In the genomic region with DNA sequence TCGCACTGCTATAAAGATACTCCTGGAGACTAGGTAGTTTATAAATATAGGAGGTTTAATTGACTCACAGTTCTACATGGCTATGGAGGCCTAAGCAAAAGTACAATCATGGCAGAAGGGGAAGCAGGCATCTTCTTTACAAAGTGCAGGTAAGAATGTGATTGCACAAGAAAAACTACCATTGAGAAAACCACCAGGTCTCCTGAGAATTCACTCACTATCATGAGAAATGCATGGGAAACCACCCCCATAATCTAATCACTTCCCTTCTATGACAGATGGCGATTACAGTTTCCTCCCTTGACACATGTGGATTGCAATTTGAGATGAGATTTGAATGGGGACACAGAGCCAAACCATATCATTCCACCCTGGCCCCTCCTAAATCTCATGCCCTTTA, we compare ENCODE assay signal across 1 cellular context.
TF ChIP-seq lines count a peak whose summit lies in the region.

No MANE protein-coding gene starts in this region.

TF ChIP-seq in GM12878, 131 proteins besides CTCF, POLR2A, EP300 and RAD21:
- TF ChIP-seq PML (IDR thresholded peaks at IDR 0.05; ENCODE audit: low read length) (no peak), MTA2 (IDR thresholded peaks at IDR 0.05; ENCODE audit: low read depth) (peak; percentile 27; the same call in 1 of the 2 replicates), ZNF274 (IDR thresholded peaks at IDR 0.05; ENCODE audit: insufficient read depth, insufficient read length) (no peak), YY1 (IDR thresholded peaks at IDR 0.05; ENCODE audit: low read depth, low read length) (no peak), ZZZ3 (IDR thresholded peaks at IDR 0.05; ENCODE audit: control insufficient read depth, insufficient read length, low read depth) (no peak), MEF2B (IDR thresholded peaks at IDR 0.05; ENCODE audit: partially characterized antibody, poor library complexity, severe bottlenecking) (peak; percentile 89), BRCA1 (IDR thresholded peaks at IDR 0.05; ENCODE audit: low read depth, low read length) (no peak), RUNX3 (IDR thresholded peaks at IDR 0.05; ENCODE audit: low read length) (peak; percentile 14; the same call in 1 of the 2 replicates), SPI1 (IDR thresholded peaks at IDR 0.05; ENCODE audit: borderline replicate concordance, insufficient read depth, low read depth, low read length) (peak; percentile 17; the same call in 1 of the 2 replicates), BACH1 (IDR thresholded peaks at IDR 0.05; ENCODE audit: borderline replicate concordance) (no peak), POU2F2 (IDR thresholded peaks at IDR 0.05; ENCODE audit: borderline replicate concordance, low read depth, low read length) (no peak)
TF ChIP-seq in GM12878: peak in this region for 4.
